Comparison of ENCODE assay signal across 14 cellular contexts in the genomic region with DNA sequence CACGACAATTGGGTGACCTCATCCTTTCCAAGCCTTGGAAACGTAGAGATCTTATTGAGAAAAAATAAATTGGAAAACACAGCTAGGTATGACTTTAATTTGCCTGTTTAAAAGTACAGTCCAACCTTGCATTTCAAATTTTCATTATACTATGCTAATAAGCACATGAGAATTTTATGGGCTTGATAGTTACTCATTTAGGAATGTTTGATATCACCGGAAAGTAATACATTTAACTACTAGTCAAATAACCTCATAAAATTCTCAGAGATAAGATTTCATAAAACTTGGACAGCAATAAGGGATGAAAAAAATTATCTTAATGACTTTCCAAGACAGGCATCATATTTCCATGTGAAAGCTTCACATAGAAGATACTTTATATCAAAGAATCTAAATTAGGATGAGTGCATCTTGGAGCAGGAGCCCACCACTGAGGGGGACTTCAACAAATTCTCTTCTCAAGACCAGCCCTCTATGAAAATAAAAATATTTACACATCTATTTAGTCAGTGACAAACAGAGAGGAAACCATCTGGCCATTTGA.
DNase-seq lines count a peak whose midpoint lies in the region; ATAC-seq, FAIRE-seq and TF ChIP-seq lines count a peak whose summit lies in the region.
"Had no signal": no experiment of that assay in that cellular context is flagged by ENCODE, and none has a peak within 500 bp of the region (broad histone marks: within the 10 kb centered on the region; RNA-seq: fewer than 3 reads in every experiment).

No MANE protein-coding gene starts in this region.

- TF ChIP-seq CTCF in cardiac muscle cell (IDR thresholded peaks at IDR 0.05; ENCODE audit: low read depth, low read length) (no peak), hepatocyte (IDR thresholded peaks at IDR 0.05; ENCODE audit: poor library complexity) (no peak), kidney (IDR thresholded peaks at IDR 0.05; ENCODE audit: borderline replicate concordance, extremely low read depth, insufficient read depth) (no peak), GM13977 (IDR thresholded peaks at IDR 0.05; ENCODE audit: extremely low read depth, insufficient read depth, missing control alignments) (no peak)

- no peak for DNase-seq in cardiac muscle cell (ENCODE audit: low read depth in 1 of 2, low spot score in 1 of 2)
- no peak for DNase-seq in left ventricle myocardium superior
- DNase-seq in NCI-H526 treated with DMSO at 0.1 percent for 48 hours (lab: John Stamatoyannopoulos, UW): peak; percentile 68
- DNase-seq in hepatocyte (ENCODE audit: low spot score): no peak
- no peak for DNase-seq in kidney
- no peak for DNase-seq in GM13977 (ENCODE audit: low spot score)
- DNase-seq in amniotic stem cell (lab: John Stamatoyannopoulos, UW): no peak
- DNase-seq: C1 segment of cervical spinal cord; CD4-positive, alpha-beta memory T cell; DMS79 had no signal

- H3K4me3 ChIP-seq in cardiac muscle cell (no peak overlapping the region), hepatocyte (no peak overlapping the region), kidney (ENCODE audit: low read length in 2 of 2) (no peak overlapping the region)

- no peaks in the 10 kb centered on the region for H3K9me2 ChIP-seq in hepatocyte (replicated peaks; ENCODE audit: insufficient read depth)

- H3K4me1 ChIP-seq in cardiac muscle cell (ENCODE audit: low read depth): peaks cover 25% of the 10 kb centered on the region
- no peaks in the 10 kb centered on the region for H3K4me1 ChIP-seq in hepatocyte (ENCODE audit: insufficient read depth)
- H3K4me1 ChIP-seq in kidney (ENCODE audit: control insufficient read depth in 1 of 2, insufficient read depth in 1 of 2, low read depth in 1 of 2, low read length in 2 of 2): no peaks in the 10 kb centered on the region

- ATAC-seq in left ventricle myocardium superior: no peak

- H2AFZ ChIP-seq in hepatocyte: no peak overlapping the region

- no peaks in the 10 kb centered on the region for H4K20me1 ChIP-seq in hepatocyte (ENCODE audit: insufficient read depth, poor library complexity, severe bottlenecking)

- WGBS in hepatocyte (ENCODE audit: low lambda C conversion rate, missing lambda C conversion rate): 58% methylated on average over 3 of the region's 3 CpGs

- no peak overlapping the region for H3K9ac ChIP-seq in kidney (ENCODE audit: low read length in 2 of 2)

- no peaks in the 10 kb centered on the region for H3K27me3 ChIP-seq in cardiac muscle cell
- no peaks in the 10 kb centered on the region for H3K27me3 ChIP-seq in hepatocyte

- H3K36me3 ChIP-seq in cardiac muscle cell (no peaks in the 10 kb centered on the region), hepatocyte (replicated peaks; ENCODE audit: insufficient read depth, low read depth) (no peaks in the 10 kb centered on the region), kidney (ENCODE audit: control insufficient read depth in 1 of 2, insufficient read depth in 2 of 2, low read length in 2 of 2) (no peaks in the 10 kb centered on the region)

- FAIRE-seq in kidney (lab: Jason Lieb, UNC): no peak
- FAIRE-seq: A204.1, GM12891, GM19239, H54 had no signal

- intact Hi-C loops in left ventricle myocardium superior (cut with micrococcal nuclease): no loop called here
- intact Hi-C loops in kidney (cut with DNase I): no loop called here

- no peaks in the 10 kb centered on the region for H3K79me2 ChIP-seq in hepatocyte

- H3K27ac ChIP-seq in cardiac muscle cell (peak overlapping the region; percentile 42), hepatocyte (no peak overlapping the region), kidney (ENCODE audit: low read depth in 2 of 2, low read length in 2 of 2) (no peak overlapping the region)

- peak overlapping the region; percentile 50 for H3K4me2 ChIP-seq in hepatocyte

- in situ Hi-C loops in GM13977 (cut with MboI; ENCODE audit: low pct_unique_long_range_greater_than_20kb, low sequenced_read_pairs, unreplicated experiment): no loop called here

- H3K9me3 ChIP-seq in cardiac muscle cell (ENCODE audit: low read depth) (no peaks in the 10 kb centered on the region), hepatocyte (ENCODE audit: low read depth) (no peaks in the 10 kb centered on the region), kidney (ENCODE audit: control insufficient read depth in 1 of 2, low read length in 2 of 2) (no peaks in the 10 kb centered on the region)
